In the genomic region with DNA sequence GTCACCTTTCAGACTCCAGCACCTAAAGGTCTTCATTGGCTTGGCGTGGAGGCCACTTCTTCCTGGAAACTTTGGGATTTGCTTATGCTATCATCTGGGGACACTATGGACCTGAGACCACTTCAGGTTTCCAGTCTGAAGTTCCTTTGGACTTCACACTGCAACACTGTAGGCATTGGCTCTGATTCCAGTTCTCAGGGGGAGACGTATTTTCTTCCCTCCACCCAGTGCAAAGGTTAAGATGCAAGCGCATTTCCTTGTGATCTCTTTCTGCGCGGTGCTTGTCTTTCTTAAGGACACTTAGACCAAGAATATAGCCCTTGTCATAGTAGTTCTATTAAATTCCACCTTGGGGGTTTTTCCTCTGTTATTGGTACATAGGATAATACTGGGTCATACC, we compare ENCODE assay signal across 9 cellular contexts.
"Had no signal": no experiment of that assay in that cellular context is flagged by ENCODE, and none has a peak within 500 bp of the region (broad histone marks: within the 10 kb centered on the region; RNA-seq: fewer than 3 reads in every experiment).

No MANE protein-coding gene starts in this region.

- H3K4me3 Mint-ChIP-seq: HFFc6, IgD-negative memory B cell had no signal

- H3K4me3 ChIP-seq: GM23248, HAP-1 had no signal

- H3K4me1 Mint-ChIP-seq: IgD-negative memory B cell had no signal

- H3K9me3 Mint-ChIP-seq: HFFc6 had no signal

- H3K4me1 ChIP-seq: HAP-1 had no signal

- H3K27ac ChIP-seq: GM23248, HL-60 had no signal

- H3K27ac Mint-ChIP-seq: HFFc6, IgD-negative memory B cell had no signal

- ATAC-seq: HCT116, HepG2 had no signal

- DNase-seq: GM23248, GOT3, H7, HFFc6 had no signal

- H3K36me3 Mint-ChIP-seq: IgD-negative memory B cell had no signal

- FAIRE-seq: HepG2 had no signal

- H3K27me3 Mint-ChIP-seq: IgD-negative memory B cell had no signal

- H3K9me3 ChIP-seq: HAP-1 had no signal

- H3K36me3 ChIP-seq: HAP-1 had no signal
